1 cellular context compared by ENCODE assay signal in the genomic region with DNA sequence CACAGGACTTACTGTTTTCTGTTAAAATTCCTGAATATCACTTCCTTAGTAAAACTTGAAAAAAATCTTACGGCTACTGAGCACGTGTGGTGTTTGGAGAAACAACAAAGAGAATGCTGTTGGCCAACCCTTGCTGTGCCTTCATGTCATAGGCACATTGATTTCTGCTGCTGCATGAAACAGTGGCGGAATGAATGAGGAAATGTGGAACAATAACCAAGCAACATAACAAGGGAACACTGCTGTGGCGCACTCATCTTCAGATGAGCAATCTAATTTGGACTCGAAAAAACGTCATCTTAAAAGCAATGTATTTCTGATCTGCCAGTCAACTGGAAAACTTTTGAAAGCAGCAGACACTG.
TF ChIP-seq lines count a peak whose summit lies in the region.

No MANE protein-coding gene starts in this region.

TF ChIP-seq in H1, 55 proteins besides CTCF, POLR2A, EP300 and RAD21:
- TF ChIP-seq, protein P1, sequence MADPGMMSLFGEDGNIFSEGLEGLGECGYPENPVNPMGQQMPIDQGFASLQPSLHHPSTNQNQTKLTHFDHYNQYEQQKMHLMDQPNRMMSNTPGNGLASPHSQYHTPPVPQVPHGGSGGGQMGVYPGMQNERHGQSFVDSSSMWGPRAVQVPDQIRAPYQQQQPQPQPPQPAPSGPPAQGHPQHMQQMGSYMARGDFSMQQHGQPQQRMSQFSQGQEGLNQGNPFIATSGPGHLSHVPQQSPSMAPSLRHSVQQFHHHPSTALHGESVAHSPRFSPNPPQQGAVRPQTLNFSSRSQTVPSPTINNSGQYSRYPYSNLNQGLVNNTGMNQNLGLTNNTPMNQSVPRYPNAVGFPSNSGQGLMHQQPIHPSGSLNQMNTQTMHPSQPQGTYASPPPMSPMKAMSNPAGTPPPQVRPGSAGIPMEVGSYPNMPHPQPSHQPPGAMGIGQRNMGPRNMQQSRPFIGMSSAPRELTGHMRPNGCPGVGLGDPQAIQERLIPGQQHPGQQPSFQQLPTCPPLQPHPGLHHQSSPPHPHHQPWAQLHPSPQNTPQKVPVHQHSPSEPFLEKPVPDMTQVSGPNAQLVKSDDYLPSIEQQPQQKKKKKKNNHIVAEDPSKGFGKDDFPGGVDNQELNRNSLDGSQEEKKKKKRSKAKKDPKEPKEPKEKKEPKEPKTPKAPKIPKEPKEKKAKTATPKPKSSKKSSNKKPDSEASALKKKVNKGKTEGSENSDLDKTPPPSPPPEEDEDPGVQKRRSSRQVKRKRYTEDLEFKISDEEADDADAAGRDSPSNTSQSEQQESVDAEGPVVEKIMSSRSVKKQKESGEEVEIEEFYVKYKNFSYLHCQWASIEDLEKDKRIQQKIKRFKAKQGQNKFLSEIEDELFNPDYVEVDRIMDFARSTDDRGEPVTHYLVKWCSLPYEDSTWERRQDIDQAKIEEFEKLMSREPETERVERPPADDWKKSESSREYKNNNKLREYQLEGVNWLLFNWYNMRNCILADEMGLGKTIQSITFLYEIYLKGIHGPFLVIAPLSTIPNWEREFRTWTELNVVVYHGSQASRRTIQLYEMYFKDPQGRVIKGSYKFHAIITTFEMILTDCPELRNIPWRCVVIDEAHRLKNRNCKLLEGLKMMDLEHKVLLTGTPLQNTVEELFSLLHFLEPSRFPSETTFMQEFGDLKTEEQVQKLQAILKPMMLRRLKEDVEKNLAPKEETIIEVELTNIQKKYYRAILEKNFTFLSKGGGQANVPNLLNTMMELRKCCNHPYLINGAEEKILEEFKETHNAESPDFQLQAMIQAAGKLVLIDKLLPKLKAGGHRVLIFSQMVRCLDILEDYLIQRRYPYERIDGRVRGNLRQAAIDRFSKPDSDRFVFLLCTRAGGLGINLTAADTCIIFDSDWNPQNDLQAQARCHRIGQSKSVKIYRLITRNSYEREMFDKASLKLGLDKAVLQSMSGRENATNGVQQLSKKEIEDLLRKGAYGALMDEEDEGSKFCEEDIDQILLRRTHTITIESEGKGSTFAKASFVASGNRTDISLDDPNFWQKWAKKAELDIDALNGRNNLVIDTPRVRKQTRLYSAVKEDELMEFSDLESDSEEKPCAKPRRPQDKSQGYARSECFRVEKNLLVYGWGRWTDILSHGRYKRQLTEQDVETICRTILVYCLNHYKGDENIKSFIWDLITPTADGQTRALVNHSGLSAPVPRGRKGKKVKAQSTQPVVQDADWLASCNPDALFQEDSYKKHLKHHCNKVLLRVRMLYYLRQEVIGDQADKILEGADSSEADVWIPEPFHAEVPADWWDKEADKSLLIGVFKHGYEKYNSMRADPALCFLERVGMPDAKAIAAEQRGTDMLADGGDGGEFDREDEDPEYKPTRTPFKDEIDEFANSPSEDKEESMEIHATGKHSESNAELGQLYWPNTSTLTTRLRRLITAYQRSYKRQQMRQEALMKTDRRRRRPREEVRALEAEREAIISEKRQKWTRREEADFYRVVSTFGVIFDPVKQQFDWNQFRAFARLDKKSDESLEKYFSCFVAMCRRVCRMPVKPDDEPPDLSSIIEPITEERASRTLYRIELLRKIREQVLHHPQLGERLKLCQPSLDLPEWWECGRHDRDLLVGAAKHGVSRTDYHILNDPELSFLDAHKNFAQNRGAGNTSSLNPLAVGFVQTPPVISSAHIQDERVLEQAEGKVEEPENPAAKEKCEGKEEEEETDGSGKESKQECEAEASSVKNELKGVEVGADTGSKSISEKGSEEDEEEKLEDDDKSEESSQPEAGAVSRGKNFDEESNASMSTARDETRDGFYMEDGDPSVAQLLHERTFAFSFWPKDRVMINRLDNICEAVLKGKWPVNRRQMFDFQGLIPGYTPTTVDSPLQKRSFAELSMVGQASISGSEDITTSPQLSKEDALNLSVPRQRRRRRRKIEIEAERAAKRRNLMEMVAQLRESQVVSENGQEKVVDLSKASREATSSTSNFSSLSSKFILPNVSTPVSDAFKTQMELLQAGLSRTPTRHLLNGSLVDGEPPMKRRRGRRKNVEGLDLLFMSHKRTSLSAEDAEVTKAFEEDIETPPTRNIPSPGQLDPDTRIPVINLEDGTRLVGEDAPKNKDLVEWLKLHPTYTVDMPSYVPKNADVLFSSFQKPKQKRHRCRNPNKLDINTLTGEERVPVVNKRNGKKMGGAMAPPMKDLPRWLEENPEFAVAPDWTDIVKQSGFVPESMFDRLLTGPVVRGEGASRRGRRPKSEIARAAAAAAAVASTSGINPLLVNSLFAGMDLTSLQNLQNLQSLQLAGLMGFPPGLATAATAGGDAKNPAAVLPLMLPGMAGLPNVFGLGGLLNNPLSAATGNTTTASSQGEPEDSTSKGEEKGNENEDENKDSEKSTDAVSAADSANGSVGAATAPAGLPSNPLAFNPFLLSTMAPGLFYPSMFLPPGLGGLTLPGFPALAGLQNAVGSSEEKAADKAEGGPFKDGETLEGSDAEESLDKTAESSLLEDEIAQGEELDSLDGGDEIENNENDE (IDR thresholded peaks at IDR 0.05; ENCODE audit: insufficient replicate concordance, low read length), result no peak
TF ChIP-seq in H1: peak in this region for 0.
